In the genomic region with DNA sequence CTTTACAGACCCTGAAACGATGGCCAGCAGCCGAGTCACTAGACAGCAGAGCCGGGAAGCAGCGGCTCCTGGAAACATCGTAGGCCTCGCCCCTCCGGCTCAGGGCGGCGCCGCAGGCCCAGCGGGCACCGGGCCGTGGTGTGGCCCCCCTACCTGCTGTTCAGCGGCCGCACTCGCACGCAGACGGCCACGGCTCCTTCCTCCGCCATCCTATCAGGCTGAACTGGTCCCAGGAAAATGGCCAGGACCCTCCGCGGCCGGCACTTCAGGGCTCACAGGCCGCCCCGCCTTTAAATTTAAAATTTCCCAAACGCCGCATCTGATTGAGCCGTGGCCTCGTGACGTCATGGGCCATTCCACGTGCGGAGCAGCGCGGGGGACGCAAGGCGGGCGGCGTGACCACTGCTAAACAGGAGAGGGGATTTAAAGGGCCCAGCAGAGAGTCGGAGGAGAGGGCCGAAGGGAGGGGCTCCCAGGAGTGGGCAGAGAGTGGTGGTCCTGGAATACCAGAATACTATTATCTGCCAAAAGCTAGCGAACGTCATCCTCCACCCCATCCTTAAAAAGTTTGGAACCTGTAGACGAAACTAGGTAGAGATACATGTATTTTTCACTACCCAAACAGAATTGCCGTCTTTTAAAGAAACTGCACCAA, we compare ENCODE assay signal across 8 cellular contexts. TPM values are rescaled to one million over a fixed set of nuclear protein-coding genes. Genes with fewer than 3 reads are reported as not detected.
DNase-seq lines count a peak whose midpoint lies in the region; ATAC-seq and TF ChIP-seq lines count a peak whose summit lies in the region.

A gene with protein sequence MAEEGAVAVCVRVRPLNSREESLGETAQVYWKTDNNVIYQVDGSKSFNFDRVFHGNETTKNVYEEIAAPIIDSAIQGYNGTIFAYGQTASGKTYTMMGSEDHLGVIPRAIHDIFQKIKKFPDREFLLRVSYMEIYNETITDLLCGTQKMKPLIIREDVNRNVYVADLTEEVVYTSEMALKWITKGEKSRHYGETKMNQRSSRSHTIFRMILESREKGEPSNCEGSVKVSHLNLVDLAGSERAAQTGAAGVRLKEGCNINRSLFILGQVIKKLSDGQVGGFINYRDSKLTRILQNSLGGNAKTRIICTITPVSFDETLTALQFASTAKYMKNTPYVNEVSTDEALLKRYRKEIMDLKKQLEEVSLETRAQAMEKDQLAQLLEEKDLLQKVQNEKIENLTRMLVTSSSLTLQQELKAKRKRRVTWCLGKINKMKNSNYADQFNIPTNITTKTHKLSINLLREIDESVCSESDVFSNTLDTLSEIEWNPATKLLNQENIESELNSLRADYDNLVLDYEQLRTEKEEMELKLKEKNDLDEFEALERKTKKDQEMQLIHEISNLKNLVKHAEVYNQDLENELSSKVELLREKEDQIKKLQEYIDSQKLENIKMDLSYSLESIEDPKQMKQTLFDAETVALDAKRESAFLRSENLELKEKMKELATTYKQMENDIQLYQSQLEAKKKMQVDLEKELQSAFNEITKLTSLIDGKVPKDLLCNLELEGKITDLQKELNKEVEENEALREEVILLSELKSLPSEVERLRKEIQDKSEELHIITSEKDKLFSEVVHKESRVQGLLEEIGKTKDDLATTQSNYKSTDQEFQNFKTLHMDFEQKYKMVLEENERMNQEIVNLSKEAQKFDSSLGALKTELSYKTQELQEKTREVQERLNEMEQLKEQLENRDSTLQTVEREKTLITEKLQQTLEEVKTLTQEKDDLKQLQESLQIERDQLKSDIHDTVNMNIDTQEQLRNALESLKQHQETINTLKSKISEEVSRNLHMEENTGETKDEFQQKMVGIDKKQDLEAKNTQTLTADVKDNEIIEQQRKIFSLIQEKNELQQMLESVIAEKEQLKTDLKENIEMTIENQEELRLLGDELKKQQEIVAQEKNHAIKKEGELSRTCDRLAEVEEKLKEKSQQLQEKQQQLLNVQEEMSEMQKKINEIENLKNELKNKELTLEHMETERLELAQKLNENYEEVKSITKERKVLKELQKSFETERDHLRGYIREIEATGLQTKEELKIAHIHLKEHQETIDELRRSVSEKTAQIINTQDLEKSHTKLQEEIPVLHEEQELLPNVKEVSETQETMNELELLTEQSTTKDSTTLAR (N-terminal part only) (minus strand): TSS at position 233 of the 655 bp plus-strand sequence. CDS start 24 bp downstream, at position 209.

- H3K27me3 Mint-ChIP-seq in activated CD4-positive, alpha-beta T cell treated with anti-CD3 and anti-CD28 coated beads for 36 hours, result peaks cover 7% of the 10 kb centered on the region

- TF ChIP-seq CTCF in BE2C (IDR thresholded peaks at IDR 0.05; ENCODE audit: low read depth, low read length) (no peak), coronary artery (IDR thresholded peaks at IDR 0.05) (no peak)

- peak within 1 kb of the TSS; percentile 92 for H3K27ac Mint-ChIP-seq in activated CD4-positive, alpha-beta T cell treated with anti-CD3 and anti-CD28 coated beads for 36 hours

- no peaks in the 10 kb centered on the region for H3K27me3 ChIP-seq in BE2C

- POLR2A ChIA-PET in activated CD4-positive, alpha-beta T cell treated with anti-CD3 and anti-CD28 coated beads for 36 hours (lab: Charles Lee), result no interaction called here

- no peaks in the 10 kb centered on the region for H3K4me1 ChIP-seq in BE2C

- intact Hi-C loops in activated CD4-positive, alpha-beta T cell treated with anti-CD3 and anti-CD28 coated beads for 36 hours (cut with DNase I, micrococcal nuclease), result loop anchor here in 1 of 2 experiments (2.0 to 5.0 kb wide), 2 partner anchors 299 to 329 kb away; a partner anchor contains a TSS

- peak within 1 kb of the TSS; percentile 92 for H3K4me3 Mint-ChIP-seq in activated CD4-positive, alpha-beta T cell treated with anti-CD3 and anti-CD28 coated beads for 36 hours

- H3K4me3 ChIP-seq in BE2C (ENCODE audit: low read depth, low read length), result peak within 1 kb of the TSS; percentile 98
- peak within 1 kb of the TSS; percentile 80 for H3K4me3 ChIP-seq in coronary artery

- ATAC-seq in HG03432 (IDR thresholded peaks at IDR 0.05; ENCODE audit: unreplicated experiment) (peak; percentile 96), left lobe of liver (peak; percentile 97)
- ATAC-seq in activated CD4-positive, alpha-beta T cell treated with anti-CD3 and anti-CD28 coated beads for 36 hours, result peak; percentile 88

- DNase-seq in BE2C, result peak; percentile 89
- DNase-seq in NCI-H510A treated with DMSO at 0.1 percent for 48 hours (lab: John Stamatoyannopoulos, UW), result peak; percentile 78
- peak; percentile 91 for DNase-seq in activated CD4-positive, alpha-beta T cell treated with anti-CD3 and anti-CD28 coated beads for 36 hours
- peak; percentile 87 for DNase-seq in coronary artery (ENCODE audit: low spot score)
- peak; percentile 84 for DNase-seq in left lobe of liver (ENCODE audit: low spot score)
- peak; percentile 87 to 89 for DNase-seq in stimulated activated CD4-positive, alpha-beta T cell treated with anti-CD3 and anti-CD28 coated beads, Interleukin-2, amount 100 ng/mL, for 24 hours

- peak; percentile 65 for TF ChIP-seq POLR2A in GM19193 (IDR thresholded peaks at IDR 0.05; ENCODE audit: extremely low read depth, insufficient read depth, insufficient read length)

- H3K4me1 Mint-ChIP-seq in activated CD4-positive, alpha-beta T cell treated with anti-CD3 and anti-CD28 coated beads for 36 hours, result peaks cover 8% of the 10 kb centered on the region

- H3K36me3 Mint-ChIP-seq in activated CD4-positive, alpha-beta T cell treated with anti-CD3 and anti-CD28 coated beads for 36 hours (ENCODE audit: low read depth), result peaks cover 13% of the 10 kb centered on the region

- H3K36me3 ChIP-seq in BE2C, result peaks cover 27% of the 10 kb centered on the region

- H3K27ac ChIP-seq in coronary artery, result peak within 1 kb of the TSS; percentile 42 to 53

- H3K9me3 Mint-ChIP-seq in activated CD4-positive, alpha-beta T cell treated with anti-CD3 and anti-CD28 coated beads for 36 hours (ENCODE audit: low read depth), result no peaks in the 10 kb centered on the region

- CTCF ChIA-PET in activated CD4-positive, alpha-beta T cell treated with anti-CD3 and anti-CD28 coated beads for 36 hours (lab: Charles Lee), result no interaction called here

- no peaks in the 10 kb centered on the region for H3K9me3 ChIP-seq in BE2C

RNA-seq across cellular contexts. Expression of the gene that starts here (rescaled TPM):
- polyA plus RNA-seq in BE2C (2012; ENCODE audit: insufficient read depth, insufficient read length, low read depth), result 0.69 TPM
- 10 to 100 TPM; 42.4 to 54.0 TPM for total RNA-seq in activated CD4-positive, alpha-beta T cell treated with anti-CD3 and anti-CD28 coated beads for 36 hours
- 0.53 TPM for total RNA-seq in left lobe of liver

Comparison
In these comparisons a context has a peak if more than half of its experiments do, and no peak if none do; other contexts are left out.
1. Peak in every context shown above with its lines: DNase-seq, ATAC-seq, H3K4me3 ChIP-seq and H3K27ac ChIP-seq.
2. RNA of the gene that starts here (total RNA-seq): 42.4 to 54.0 TPM in activated CD4-positive, alpha-beta T cell treated with anti-CD3 and anti-CD28 coated beads for 36 hours; 0.53 TPM in left lobe of liver (single experiment); every median in the first group is over 10 times any median in the second.
3. Peak in DNase-seq and ATAC-seq in left lobe of liver; RNA of the gene not detected or under 1 TPM.